8 cellular contexts compared by ENCODE assay signal in genomic region chr9:33081128-33081851, GRCh38. TPM values are rescaled to one million over a fixed set of nuclear protein-coding genes. Genes with fewer than 3 reads are reported as not detected.
DNase-seq lines count a peak whose midpoint lies in the region; ATAC-seq and TF ChIP-seq lines count a peak whose summit lies in the region.

No MANE protein-coding gene starts in this region.

- DNase-seq in DMS 273 (lab: John Stamatoyannopoulos, UW; ENCODE audit: unreplicated experiment): peak; percentile 91
- peak; percentile 88 for DNase-seq in NCI-H1092 treated with DMSO at 0.1 percent for 48 hours (lab: John Stamatoyannopoulos, UW)
- DNase-seq in SKM-1 (lab: John Stamatoyannopoulos, UW; ENCODE audit: unreplicated experiment): peak; percentile 93
- DNase-seq in amniotic stem cell (lab: John Stamatoyannopoulos, UW): peak; percentile 85
- peak in 1 of 2 donors; percentile 82 for DNase-seq in heart right ventricle
- DNase-seq in prostate gland (ENCODE audit: low spot score): peak; percentile 79

- TF ChIP-seq CTCF in heart right ventricle (IDR thresholded peaks at IDR 0.05) (peak; percentile 71 to 91 (median 77)), prostate gland (IDR thresholded peaks at IDR 0.05) (peak; percentile 40 to 93 (median 84))

- H3K9me3 ChIP-seq in heart right ventricle (no peaks in the 10 kb centered on the region), prostate gland (no peaks in the 10 kb centered on the region)

- H3K27ac ChIP-seq in heart right ventricle (peak overlapping the region in 8 of 10 donors; percentile 3 to 72 (median 45)), prostate gland (peak overlapping the region; percentile 59 to 73)

- peak overlapping the region in 3 of 10 donors; percentile 10 to 23 (median 16) for H3K4me3 ChIP-seq in heart right ventricle
- no peak overlapping the region for H3K4me3 ChIP-seq in prostate gland

- H3K4me1 ChIP-seq in heart right ventricle (peaks cover 0 to 38% (median 19%) of the 10 kb centered on the region in 9 donors), prostate gland (replicated peaks) (no peaks in the 10 kb centered on the region)

- 12 to 15% methylated on average over 9 of the region's 9 CpGs for WGBS in heart right ventricle, 2 donors
- WGBS in prostate gland: 15% methylated on average over 9 of the region's 9 CpGs

- ATAC-seq in GM21825 (IDR thresholded peaks at IDR 0.05; ENCODE audit: unreplicated experiment) (peak; percentile 52), heart right ventricle (peak; percentile 33 to 77 (median 68)), GM19035 (IDR thresholded peaks at IDR 0.05; ENCODE audit: unreplicated experiment) (no peak)

- intact Hi-C loops in heart right ventricle (cut with DNase I): loop anchor here (1.0 to 5.0 kb wide), 10 partner anchors 86 to 146 kb away; partner anchors contain the start of gene B4GALT1 (in 2 of the 10)
- intact Hi-C loops in prostate gland (cut with DNase I): loop anchor here (5.0 kb wide), 1 partner anchor 86 kb away; the partner anchor contains the start of gene B4GALT1

- H3K27me3 ChIP-seq in heart right ventricle (no peaks in the 10 kb centered on the region), prostate gland (replicated peaks; ENCODE audit: insufficient read depth) (no peaks in the 10 kb centered on the region)

- H3K36me3 ChIP-seq in heart right ventricle (no peaks in the 10 kb centered on the region), prostate gland (no peaks in the 10 kb centered on the region)

- TF ChIP-seq POLR2A in prostate gland (IDR thresholded peaks at IDR 0.05): no peak

RNA-seq across cellular contexts. Expression of gene SMU1, which starts 4.8 kb away (rescaled TPM):
- total RNA-seq in heart right ventricle: 10 to 100 TPM; 14.9 to 18.5 (median 17.3) TPM
- polyA plus RNA-seq in heart right ventricle: 1 to 10 TPM; 5.8 to 8.5 TPM
- 10 to 100 TPM; 18.4 to 19.1 TPM for total RNA-seq in prostate gland

RNA-seq across cellular contexts. Expression of gene DNAJA1, which starts 56.2 kb away (rescaled TPM):
- total RNA-seq in heart right ventricle (10 to 100 TPM; 46.7 to 90.4 (median 54.7) TPM), prostate gland (100 to 1,000 TPM in 1 of 2 donors, 10 to 100 TPM in 1; 99.4 to 116 TPM)
- polyA plus RNA-seq in heart right ventricle: 10 to 100 TPM; 27.3 to 80.6 TPM
